Comparison of ENCODE assay signal across 12 cellular contexts in the genomic region with DNA sequence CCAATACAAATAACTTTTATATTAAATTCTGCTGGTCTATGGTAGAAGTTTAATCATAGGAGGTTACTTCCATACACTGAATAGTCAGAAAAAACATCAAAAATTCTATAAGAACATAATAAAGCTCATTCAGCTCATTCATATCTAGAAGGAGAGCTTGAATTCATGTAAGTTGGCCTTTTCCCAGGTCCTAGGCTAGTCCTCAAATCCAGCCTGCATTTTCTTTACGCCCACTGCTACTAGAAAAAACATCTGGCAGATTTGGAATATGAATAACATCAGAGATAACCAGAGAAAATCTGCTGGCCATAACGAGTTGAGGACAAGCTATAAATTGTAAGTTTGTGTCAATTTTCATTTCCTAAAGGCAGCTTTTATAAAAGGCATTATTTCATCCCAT.
DNase-seq lines count a peak whose midpoint lies in the region; TF ChIP-seq lines count a peak whose summit lies in the region.
"Had no signal": no experiment of that assay in that cellular context is flagged by ENCODE, and none has a peak within 500 bp of the region (broad histone marks: within the 10 kb centered on the region; RNA-seq: fewer than 3 reads in every experiment).

No MANE protein-coding gene starts in this region.

- H3K27me3 Mint-ChIP-seq in chondrocyte (ENCODE audit: low read depth) = no peaks in the 10 kb centered on the region
- H3K27me3 Mint-ChIP-seq: CD4-positive, CD25-positive, alpha-beta regulatory T cell had no signal

- H3K27ac Mint-ChIP-seq in chondrocyte (ENCODE audit: unreplicated experiment) = peak overlapping the region; percentile 10
- H3K27ac Mint-ChIP-seq: CD4-positive, CD25-positive, alpha-beta regulatory T cell had no signal

- H3K4me2 ChIP-seq in GM23248 (ENCODE audit: unreplicated experiment) (peak overlapping the region; percentile 12), smooth muscle cell (peak overlapping the region; percentile 50)
- H3K4me2 ChIP-seq: BLaER1 treated with 17β-estradiol and CSF1 and Interleukin-3, amounts not matched to agents 10 nM and 100 nM had no signal

- in situ Hi-C loops in GM23248 (cut with MboI) = no loop called here

- H3K9me2 ChIP-seq in GM23248 (ENCODE audit: insufficient read depth) = no peaks in the 10 kb centered on the region

- no peaks in the 10 kb centered on the region for H3K9me3 ChIP-seq in GM23248 (ENCODE audit: low read depth)
- no peaks in the 10 kb centered on the region for H3K9me3 ChIP-seq in smooth muscle cell (replicated peaks; ENCODE audit: low read depth)

- H3K4me3 Mint-ChIP-seq in chondrocyte (ENCODE audit: unreplicated experiment) = no peak overlapping the region
- H3K4me3 Mint-ChIP-seq: CD4-positive, CD25-positive, alpha-beta regulatory T cell had no signal

- H3K4me1 ChIP-seq in GM23248 (ENCODE audit: insufficient read depth) (peaks cover 20% of the 10 kb centered on the region), smooth muscle cell (ENCODE audit: low read depth) (peaks cover 2% of the 10 kb centered on the region)

- H3K9ac ChIP-seq in GM23248 (no peak overlapping the region), smooth muscle cell (ENCODE audit: low read depth) (no peak overlapping the region)
- H3K9ac ChIP-seq: BLaER1 treated with 17β-estradiol and CSF1 and Interleukin-3, amounts not matched to agents 10 nM and 100 nM had no signal

- H3K9me3 Mint-ChIP-seq in chondrocyte (ENCODE audit: low read depth) = no peaks in the 10 kb centered on the region

- H3K27me3 ChIP-seq in GM23248 (replicated peaks; ENCODE audit: insufficient read depth) (no peaks in the 10 kb centered on the region), smooth muscle cell (ENCODE audit: low read depth) (no peaks in the 10 kb centered on the region)
- H3K27me3 ChIP-seq: BLaER1 treated with 17β-estradiol and CSF1 and Interleukin-3, amounts not matched to agents 10 nM and 100 nM had no signal

- no peak overlapping the region for H3K27ac ChIP-seq in GM23248
- peak overlapping the region; percentile 92 for H3K27ac ChIP-seq in smooth muscle cell (ENCODE audit: low read depth)
- no peak overlapping the region for H3K27ac ChIP-seq in coronary artery

- H2AFZ ChIP-seq in GM23248 (no peak overlapping the region), smooth muscle cell (ENCODE audit: low read depth) (no peak overlapping the region)

- no peaks in the 10 kb centered on the region for H3K79me2 ChIP-seq in GM23248 (ENCODE audit: insufficient read depth)
- no peaks in the 10 kb centered on the region for H3K79me2 ChIP-seq in smooth muscle cell (ENCODE audit: low read depth)

- peak; percentile 41 for DNase-seq in GM23248
- no peak for DNase-seq in chondrocyte (ENCODE audit: low spot score)
- DNase-seq in fibroblast of the aortic adventitia (ENCODE audit: low read depth) = peak; percentile 71
- no peak for DNase-seq in smooth muscle cell (lab: John Stamatoyannopoulos, UW; ENCODE audit: unreplicated experiment)
- no peak for DNase-seq in GOT3 (lab: John Stamatoyannopoulos, UW)
- no peak for DNase-seq in coronary artery (ENCODE audit: low spot score)
- DNase-seq in SHP77 (lab: John Stamatoyannopoulos, UW) = no peak
- DNase-seq: CD4-positive, CD25-positive, alpha-beta regulatory T cell; DMS 273 treated with DMSO at 0.1 percent for 48 hours; KBM-7 had no signal

- no peaks in the 10 kb centered on the region for H3K36me3 ChIP-seq in GM23248 (ENCODE audit: low read depth)
- H3K36me3 ChIP-seq in smooth muscle cell (ENCODE audit: low read depth) = no peaks in the 10 kb centered on the region
- H3K36me3 ChIP-seq: BLaER1 treated with 17β-estradiol and CSF1 and Interleukin-3, amounts not matched to agents 10 nM and 100 nM had no signal

- H3F3A ChIP-seq in GM23248 (ENCODE audit: insufficient read depth) (no peaks in the 10 kb centered on the region), smooth muscle cell (ENCODE audit: low read depth) (peaks cover 8% of the 10 kb centered on the region)

- WGBS in GM23248 (ENCODE audit: low coverage in 1 of 2, low lambda C conversion rate in 2 of 2, missing lambda C conversion rate in 2 of 2), 2 experiments = 17 to 29% methylated on average over 2 of the region's 2 CpGs
- WGBS in smooth muscle cell (ENCODE audit: low lambda C conversion rate) = 31% methylated on average over 2 of the region's 2 CpGs

- peaks cover 32% of the 10 kb centered on the region for H3K4me1 Mint-ChIP-seq in chondrocyte (ENCODE audit: low read depth)
- H3K4me1 Mint-ChIP-seq: CD4-positive, CD25-positive, alpha-beta regulatory T cell had no signal

- H4K20me1 ChIP-seq in GM23248 (ENCODE audit: insufficient read depth) (no peaks in the 10 kb centered on the region), smooth muscle cell (ENCODE audit: low read depth) (no peaks in the 10 kb centered on the region)
- H4K20me1 ChIP-seq: BLaER1 treated with 17β-estradiol and CSF1 and Interleukin-3, amounts not matched to agents 10 nM and 100 nM had no signal

- no peak overlapping the region for H3K4me3 ChIP-seq in GM23248
- H3K4me3 ChIP-seq in fibroblast of the aortic adventitia (ENCODE audit: low read depth, low read length) = no peak overlapping the region
- no peak overlapping the region for H3K4me3 ChIP-seq in smooth muscle cell
- H3K4me3 ChIP-seq in coronary artery = no peak overlapping the region
- H3K4me3 ChIP-seq: BLaER1 treated with 17β-estradiol and CSF1 and Interleukin-3, amounts not matched to agents 10 nM and 100 nM; GM12878 had no signal

- H3K36me3 Mint-ChIP-seq in chondrocyte (ENCODE audit: low read depth) = no peaks in the 10 kb centered on the region
- H3K36me3 Mint-ChIP-seq: CD4-positive, CD25-positive, alpha-beta regulatory T cell had no signal

- TF ChIP-seq CTCF in chondrocyte (IDR thresholded peaks at IDR 0.05) = no peak
- TF ChIP-seq CTCF in fibroblast of the aortic adventitia (IDR thresholded peaks at IDR 0.05; ENCODE audit: insufficient read depth, low read length) = no peak
- TF ChIP-seq CTCF in smooth muscle cell (IDR thresholded peaks at IDR 0.05; ENCODE audit: borderline replicate concordance, insufficient read depth, poor library complexity, severe bottlenecking) = no peak
- TF ChIP-seq CTCF in coronary artery (IDR thresholded peaks at IDR 0.05) = no peak

Comparison
In these comparisons a context has a peak if more than half of its experiments do, and no peak if none do; other contexts are left out.
1. DNase-seq: peak in GM23248 (single experiment) and fibroblast of the aortic adventitia (single experiment); none in chondrocyte (single experiment), smooth muscle cell (single experiment), GOT3 (single experiment), coronary artery (single experiment) and SHP77 (0 of 2).